In genomic region chr4:38154681-38155588, GRCh38 we compare ENCODE assay signal across 9 cellular contexts.
DNase-seq lines count a peak whose midpoint lies in the region; ATAC-seq and TF ChIP-seq lines count a peak whose summit lies in the region.
"Had no signal": no experiment of that assay in that cellular context is flagged by ENCODE, and none has a peak within 500 bp of the region (broad histone marks: within the 10 kb centered on the region; RNA-seq: fewer than 3 reads in every experiment).

No MANE protein-coding gene starts in this region.

- peaks cover 18% of the 10 kb centered on the region for H3F3A ChIP-seq in SK-N-SH (replicated peaks; ENCODE audit: insufficient read depth)

- POLR2A ChIA-PET in SK-N-SH (lab: Yijun Ruan, JAX), result no interaction called here

- TF ChIP-seq EP300 in SK-N-SH (IDR thresholded peaks at IDR 0.05; ENCODE audit: borderline replicate concordance in 1 of 2, low read depth in 1 of 2, low read length in 1 of 2), result no peak

- no peaks in the 10 kb centered on the region for H3K9me2 ChIP-seq in SK-N-SH

- H3K36me3 ChIP-seq in SK-N-SH (replicated peaks in 1 of 2; ENCODE audit: control insufficient read depth in 1 of 2, insufficient read depth in 2 of 2, low read length in 1 of 2), result no peaks in the 10 kb centered on the region

- DNase-seq in SK-N-SH (no peak), UCSD-AML1 (lab: John Stamatoyannopoulos, UW; ENCODE audit: unreplicated experiment) (peak; percentile 24), left cardiac atrium (peak; percentile 73)
- DNase-seq in stimulated activated naive B cell treated with anti-CD40 and anti-IgM and Interleukin-4, amounts not matched to agents 10 μg/mL and 1 μg/mL and 100 μg/mL, for 72 hours, result no peak
- no peak for DNase-seq in NK-92 treated with Interleukin-12 subunit alpha and Interleukin-12 subunit beta, amount 100 ng/mL, for 24 hours (lab: John Stamatoyannopoulos, UW)
- DNase-seq in stimulated activated CD4-positive, alpha-beta T cell treated with anti-CD3 and anti-CD28 coated beads, Interleukin-2, amount 100 ng/mL, for 24 hours, result no peak
- DNase-seq: NCI-H524 treated with DMSO at 0.1 percent for 48 hours had no signal

- H3K27me3 ChIP-seq in SK-N-SH (ENCODE audit: insufficient read depth), result no peaks in the 10 kb centered on the region

- CTCF ChIA-PET in SK-N-SH (lab: Yijun Ruan, JAX), result interaction anchor here (1.6 kb wide), 1 partner anchor 25 kb away, joined by 7 read pairs; no protein-coding TSS in a partner anchor

- intact Hi-C loops in left cardiac atrium (cut with DNase I), result no loop called here

- H3K4me1 ChIP-seq in SK-N-SH (ENCODE audit: control insufficient read depth in 1 of 2, insufficient read depth in 2 of 2, low read depth in 1 of 2, low read length in 1 of 2), result peaks cover 10 to 11% of the 10 kb centered on the region in 2 experiments; a peak in 3 of 4 replicates

- H4K20me1 ChIP-seq in SK-N-SH (ENCODE audit: insufficient read depth), result no peaks in the 10 kb centered on the region

- H3K4me2 ChIP-seq in SK-N-SH, result peak overlapping the region; percentile 42; the same call in 1 of the 2 replicates

- no peak for TF ChIP-seq RAD21 in SK-N-SH (IDR thresholded peaks at IDR 0.05; ENCODE audit: low read length)

- H3K4me1 Mint-ChIP-seq in stimulated activated naive B cell treated with anti-CD40 and anti-IgM and Interleukin-4, amounts not matched to agents 10 μg/mL and 1 μg/mL and 100 μg/mL, for 72 hours, result peaks cover 17 to 22% of the 10 kb centered on the region in 2 donors

- TF ChIP-seq CTCF in SK-N-SH (IDR thresholded peaks at IDR 0.05), result no peak

- no peak overlapping the region for H3K27ac Mint-ChIP-seq in stimulated activated naive B cell treated with anti-CD40 and anti-IgM and Interleukin-4, amounts not matched to agents 10 μg/mL and 1 μg/mL and 100 μg/mL, for 72 hours

- peak overlapping the region in 1 of 2 donors; percentile 21 for H3K4me3 Mint-ChIP-seq in stimulated activated naive B cell treated with anti-CD40 and anti-IgM and Interleukin-4, amounts not matched to agents 10 μg/mL and 1 μg/mL and 100 μg/mL, for 72 hours

- no peak overlapping the region for H3K27ac ChIP-seq in SK-N-SH (ENCODE audit: low read depth in 2 of 2, low read length in 1 of 2)

- no peak overlapping the region for H3K9ac ChIP-seq in SK-N-SH

- H3K27me3 Mint-ChIP-seq in stimulated activated naive B cell treated with anti-CD40 and anti-IgM and Interleukin-4, amounts not matched to agents 10 μg/mL and 1 μg/mL and 100 μg/mL, for 72 hours, result no peaks in the 10 kb centered on the region

- 75% methylated on average over 15 of the region's 17 CpGs for WGBS in SK-N-SH (ENCODE audit: low lambda C conversion rate)

- no peaks in the 10 kb centered on the region for H3K79me2 ChIP-seq in SK-N-SH (ENCODE audit: insufficient read depth)

- H3K4me3 ChIP-seq in SK-N-SH (ENCODE audit: low read depth in 2 of 2, low read length in 1 of 2), result no peak overlapping the region

- H3K9me3 ChIP-seq in SK-N-SH, result no peaks in the 10 kb centered on the region

- ATAC-seq in SK-N-SH treated with all-trans-retinoic acid at 6 μM for 48 hours, result no peak
- peak; percentile 54 to 84 for ATAC-seq in left cardiac atrium
- ATAC-seq in stimulated activated naive B cell treated with anti-CD40 and anti-IgM and Interleukin-4, amounts not matched to agents 10 μg/mL and 1 μg/mL and 100 μg/mL, for 72 hours (replicated peaks), result peak; percentile 53
- no peak for ATAC-seq in HG03439 (IDR thresholded peaks at IDR 0.05; ENCODE audit: unreplicated experiment)

- no peaks in the 10 kb centered on the region for H3K36me3 Mint-ChIP-seq in stimulated activated naive B cell treated with anti-CD40 and anti-IgM and Interleukin-4, amounts not matched to agents 10 μg/mL and 1 μg/mL and 100 μg/mL, for 72 hours

- peaks cover 0 to 2% of the 10 kb centered on the region in 2 donors for H3K9me3 Mint-ChIP-seq in stimulated activated naive B cell treated with anti-CD40 and anti-IgM and Interleukin-4, amounts not matched to agents 10 μg/mL and 1 μg/mL and 100 μg/mL, for 72 hours

- H2AFZ ChIP-seq in SK-N-SH (ENCODE audit: low read depth), result no peak overlapping the region; the same call in 1 of the 2 replicates

TF ChIP-seq in SK-N-SH, 30 proteins besides CTCF, POLR2A, EP300 and RAD21:
- TF ChIP-seq POLR2AphosphoS5 (IDR thresholded peaks at IDR 0.05; ENCODE audit: low read depth, low read length), result no peak
- TF ChIP-seq TAF1 (IDR thresholded peaks at IDR 0.05; ENCODE audit: borderline replicate concordance, low read depth, low read length), result no peak
- TF ChIP-seq YY1 (IDR thresholded peaks at IDR 0.05; ENCODE audit: low read depth), result no peak
- TF ChIP-seq ZBTB33 (IDR thresholded peaks at IDR 0.05; ENCODE audit: borderline replicate concordance, low read depth), result no peak
- TF ChIP-seq USF2 (IDR thresholded peaks at IDR 0.05; ENCODE audit: borderline replicate concordance, low read depth, low read length), result no peak
- TF ChIP-seq CHD2 (IDR thresholded peaks at IDR 0.05; ENCODE audit: low read length, partially characterized antibody), result no peak
- no peak for TF ChIP-seq RCOR1 (IDR thresholded peaks at IDR 0.05; ENCODE audit: low read length)
- TF ChIP-seq SIN3A (IDR thresholded peaks at IDR 0.05; ENCODE audit: borderline replicate concordance, low read depth, low read length), result no peak
- TF ChIP-seq FOXM1 (IDR thresholded peaks at IDR 0.05; ENCODE audit: low read depth), result no peak
- no peak for TF ChIP-seq ELF1 (IDR thresholded peaks at IDR 0.05)

TF ChIP-seq in SK-N-SH treated with all-trans-retinoic acid at 6 μM for 48 hours, 23 proteins besides CTCF, POLR2A, EP300 and RAD21:
- TF ChIP-seq ZNF70 (CRISPR knock-in tag; IDR thresholded peaks at IDR 0.05) (no peak), ZNF565 (CRISPR knock-in tag; conservative IDR thresholded peaks at IDR 0.05; ENCODE audit: low read depth) (no peak)

Comparison
In these comparisons a context has a peak if more than half of its experiments do, and no peak if none do; other contexts are left out.
1. DNase-seq: peak in UCSD-AML1 (single experiment) and left cardiac atrium (single experiment); none in SK-N-SH (single experiment), stimulated activated naive B cell treated with anti-CD40 and anti-IgM and Interleukin-4, amounts not matched to agents 10 μg/mL and 1 μg/mL and 100 μg/mL, for 72 hours (single experiment), NK-92 treated with Interleukin-12 subunit alpha and Interleukin-12 subunit beta, amount 100 ng/mL, for 24 hours (single experiment) and stimulated activated CD4-positive, alpha-beta T cell treated with anti-CD3 and anti-CD28 coated beads, Interleukin-2, amount 100 ng/mL, for 24 hours (0 of 2).
2. ATAC-seq: peak in left cardiac atrium (2 of 2) and stimulated activated naive B cell treated with anti-CD40 and anti-IgM and Interleukin-4, amounts not matched to agents 10 μg/mL and 1 μg/mL and 100 μg/mL, for 72 hours (2 of 2); none in SK-N-SH treated with all-trans-retinoic acid at 6 μM for 48 hours (single experiment) and HG03439 (single experiment).